Comparison of ENCODE assay signal across 20 cellular contexts in the genomic region with DNA sequence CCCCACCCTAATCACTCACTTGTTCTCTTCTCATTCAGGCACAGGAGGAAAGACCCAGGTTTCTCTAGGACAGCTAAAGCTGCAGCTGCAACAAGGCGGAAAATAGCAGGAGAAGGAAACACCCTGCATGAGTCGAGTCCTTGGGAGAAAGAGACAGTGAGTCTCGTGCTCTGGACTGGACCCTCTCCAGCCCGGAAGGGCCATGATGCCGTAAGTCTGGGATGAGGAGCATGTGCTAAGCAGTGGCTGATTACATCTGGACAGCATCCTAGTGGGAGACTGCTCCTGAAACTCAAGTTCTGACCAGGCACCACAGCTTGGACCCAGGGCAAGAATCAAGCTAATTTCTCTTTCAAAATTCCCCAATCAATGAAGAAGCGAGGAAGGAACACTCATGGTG. TPM values are rescaled to one million over a fixed set of nuclear protein-coding genes. Genes with fewer than 3 reads are reported as not detected.
DNase-seq lines count a peak whose midpoint lies in the region; FAIRE-seq and TF ChIP-seq lines count a peak whose summit lies in the region.
"Had no signal": no experiment of that assay in that cellular context is flagged by ENCODE, and none has a peak within 500 bp of the region (broad histone marks: within the 10 kb centered on the region; RNA-seq: fewer than 3 reads in every experiment).

No MANE protein-coding gene starts in this region.

- peaks cover 0 to 2% of the 10 kb centered on the region in 2 experiments for H4K20me1 ChIP-seq in H1 (replicated peaks in 1 of 2; ENCODE audit: control insufficient read depth in 1 of 2, insufficient read depth in 2 of 2, low read length in 2 of 2)

- FAIRE-seq in H1 (lab: Jason Lieb, UNC): no peak

- H3K27me3 ChIP-seq in H1 (replicated peaks in 1 of 4; ENCODE audit: control insufficient read depth in 3 of 4, extremely low read depth in 1 of 4, insufficient read depth in 3 of 4, low read length in 3 of 4) (no peaks in the 10 kb centered on the region), mesenchymal stem cell (ENCODE audit: control insufficient read depth in 1 of 2, insufficient read depth in 1 of 2, low read length in 2 of 2) (no peaks in the 10 kb centered on the region)

- no peak for TF ChIP-seq POLR2A in H1 (IDR thresholded peaks at IDR 0.05; ENCODE audit: control extremely low read depth in 1 of 2, low read depth in 2 of 2, low read length in 2 of 2)

- H3K36me3 ChIP-seq in H1 (ENCODE audit: control insufficient read depth in 2 of 4, insufficient read depth in 4 of 4, low read length in 3 of 4) (peaks cover 0 to 7% (median 0%) of the 10 kb centered on the region in 4 experiments; a peak in 3 of 8 replicates), mesenchymal stem cell (ENCODE audit: control insufficient read depth in 1 of 2, insufficient read depth in 2 of 2, low read depth in 1 of 2, low read length in 2 of 2) (peaks cover 36 to 62% of the 10 kb centered on the region in 2 experiments)

- H3K4me2 ChIP-seq in H1 (ENCODE audit: insufficient read depth in 1 of 2, low read depth in 2 of 2, low read length in 2 of 2) (no peak overlapping the region), mesenchymal stem cell (ENCODE audit: low read length, poor library complexity, severe bottlenecking) (no peak overlapping the region)

- H3K9me3 ChIP-seq in H1 (ENCODE audit: insufficient read depth in 2 of 2, low read depth in 1 of 2, low read length in 1 of 2): no peaks in the 10 kb centered on the region
- no peaks in the 10 kb centered on the region for H3K9me3 ChIP-seq in mesenchymal stem cell (ENCODE audit: control insufficient read depth, low read length)

- H4K91ac ChIP-seq in H1 (replicated peaks; ENCODE audit: insufficient read length, low read length): no peak overlapping the region
- H4K91ac ChIP-seq in mesenchymal stem cell (ENCODE audit: low read length): no peak overlapping the region

- H3K27ac ChIP-seq in H1 (ENCODE audit: low read depth, low read length) (no peak overlapping the region), mesenchymal stem cell (ENCODE audit: low read length, poor library complexity, severe bottlenecking) (no peak overlapping the region)
- H3K27ac ChIP-seq: epithelial cell of prostate had no signal

- no peak overlapping the region for H3K4me3 ChIP-seq in H1 (ENCODE audit: extremely low read depth in 1 of 4, insufficient read depth in 2 of 4, low read depth in 3 of 4, low read length in 4 of 4)
- no peak overlapping the region for H3K4me3 ChIP-seq in mesenchymal stem cell (ENCODE audit: insufficient read depth in 1 of 2, low read depth in 1 of 2, low read length in 2 of 2)
- H3K4me3 ChIP-seq: lung had no signal

- H3K18ac ChIP-seq in H1 (ENCODE audit: extremely low read depth, low read length): no peak overlapping the region
- H3K18ac ChIP-seq in mesenchymal stem cell (ENCODE audit: low read depth in 1 of 2, low read length in 2 of 2): no peak overlapping the region

- no peak overlapping the region for H2BK12ac ChIP-seq in H1 (ENCODE audit: low read depth, low read length)
- no peak overlapping the region for H2BK12ac ChIP-seq in mesenchymal stem cell (ENCODE audit: low read length in 2 of 2)

- no peak for TF ChIP-seq CTCF in H1 (IDR thresholded peaks at IDR 0.05; ENCODE audit: control extremely low read depth in 1 of 3, insufficient read depth in 1 of 3, low read depth in 1 of 3, low read length in 3 of 3)

- H3K9ac ChIP-seq in H1 (replicated peaks in 1 of 4; ENCODE audit: extremely low read depth in 1 of 4, low read depth in 3 of 4, low read length in 3 of 4) (no peak overlapping the region), mesenchymal stem cell (ENCODE audit: low read length) (peak overlapping the region; percentile 51)

- H3K14ac ChIP-seq in H1 (ENCODE audit: insufficient read length): no peak overlapping the region
- no peak overlapping the region for H3K14ac ChIP-seq in mesenchymal stem cell (ENCODE audit: low read length in 2 of 2)

- H3K23me2 ChIP-seq in H1 (ENCODE audit: low read depth, low read length): 0 out of 2 replicates have a peak, but pooled peaks cover 1% of the 10 kb centered on the region

- 73% methylated on average over 6 of the region's 6 CpGs; no CpG with 5 or more reads in 1 of the 2 experiments for WGBS in H1 (ENCODE audit: extremely low coverage in 1 of 2, insufficient coverage in 1 of 2, insufficient read length in 1 of 2, insufficient replicate concordance in 2 of 2, low coverage in 1 of 2, low lambda C conversion rate in 2 of 2, missing lambda C conversion rate in 1 of 2), 2 experiments
- 78% methylated on average over 6 of the region's 6 CpGs for WGBS in mesenchymal stem cell

- H3K79me1 ChIP-seq in H1 (ENCODE audit: low read depth, low read length) (no peaks in the 10 kb centered on the region), mesenchymal stem cell (replicated peaks; ENCODE audit: low read length, poor library complexity, severe bottlenecking) (peaks cover 26% of the 10 kb centered on the region)

- 0 out of 2 replicates have a peak overlapping the region, but pooled peaks have one; percentile 3 for H2BK15ac ChIP-seq in H1 (ENCODE audit: low read length)
- H2BK15ac ChIP-seq in mesenchymal stem cell (ENCODE audit: low read depth, poor library complexity, severe bottlenecking): no peak overlapping the region

- no peak overlapping the region for H3K56ac ChIP-seq in H1 (replicated peaks; ENCODE audit: insufficient read length, low read depth, low read length)

- no peak overlapping the region for H2BK5ac ChIP-seq in H1 (ENCODE audit: low read depth, low read length)
- no peak overlapping the region for H2BK5ac ChIP-seq in mesenchymal stem cell (ENCODE audit: low read depth, low read length, poor library complexity, severe bottlenecking)

- POLR2A ChIA-PET in H1 (lab: Charles Lee; ENCODE audit: partially characterized antibody): interaction anchor here (1.7 kb wide), 1 partner anchor 10 kb away, joined by 4 read pairs; no protein-coding TSS in a partner anchor

- H3K23ac ChIP-seq in H1 (ENCODE audit: insufficient read length): no peak overlapping the region
- H3K23ac ChIP-seq in mesenchymal stem cell (ENCODE audit: low read length in 2 of 2): no peak overlapping the region

- no peak for TF ChIP-seq EP300 in H1 (IDR thresholded peaks at IDR 0.05; ENCODE audit: borderline replicate concordance in 1 of 2, low read depth in 2 of 2, low read length in 2 of 2)

- H2AK5ac ChIP-seq in H1 (ENCODE audit: low read depth, low read length) (no peak overlapping the region), mesenchymal stem cell (ENCODE audit: low read length, severe bottlenecking) (no peak overlapping the region)

- no peak overlapping the region for H4K5ac ChIP-seq in H1 (ENCODE audit: insufficient read length, low read depth, low read length)

- H3K4me1 ChIP-seq in H1 (replicated peaks in 1 of 4; ENCODE audit: control insufficient read depth in 3 of 4, insufficient read depth in 4 of 4, low read length in 3 of 4): peaks cover 9 to 21% (median 9%) of the 10 kb centered on the region in 4 experiments; a peak in 6 of 7 replicates
- no peaks in the 10 kb centered on the region for H3K4me1 ChIP-seq in mesenchymal stem cell (ENCODE audit: control insufficient read depth, insufficient read depth, low read depth, low read length)

- H2AFZ ChIP-seq in H1 (ENCODE audit: low read length) (no peak overlapping the region), mesenchymal stem cell (ENCODE audit: low read depth, low read length) (no peak overlapping the region)

- TF ChIP-seq RAD21 in H1 (IDR thresholded peaks at IDR 0.05 in 1 of 2, conservative IDR thresholded peaks at IDR 0.05 in 1 of 2; ENCODE audit: low read depth in 2 of 2, low read length in 2 of 2): no peak

- no peak overlapping the region for H4K8ac ChIP-seq in H1 (ENCODE audit: extremely low read depth, insufficient read depth, low read length)
- no peak overlapping the region for H4K8ac ChIP-seq in mesenchymal stem cell (ENCODE audit: low read length)

- H2BK20ac ChIP-seq in H1 (ENCODE audit: low read length): no peak overlapping the region

- DNase-seq in AG08395 (ENCODE audit: low spot score) (peak; percentile 75), ELR (ENCODE audit: low read depth) (peak; percentile 4), H1 (ENCODE audit: low read depth in 1 of 2, low spot score in 2 of 2) (no peak), mesenchymal stem cell (no peak), midbrain (lab: John Stamatoyannopoulos, UW) (no peak), T1000 (lab: John Stamatoyannopoulos, UW) (no peak), middle frontal gyrus (ENCODE audit: extremely low spot score, low spot score) (no peak)
- DNase-seq in activated CD4-positive, CD25-positive, alpha-beta regulatory T cell (lab: John Stamatoyannopoulos, UW): no peak
- DNase-seq: ACHN; activated CD4-positive, alpha-beta T cell treated with anti-CD3 and anti-CD28 coated beads, Interleukin-2, amount 50 U/mL, for 1 hour; activated CD8-positive, alpha-beta memory T cell treated with anti-CD3 and anti-CD28 coated beads, Interleukin-2, amount 10 ng/mL, durations not matched to agents 7 days and 5 days; effector CD4-positive, alpha-beta T cell; NCI-H1092; NCI-H1930; NCI-H2227 treated with DMSO at 0.1 percent for 48 hours; occipital lobe; stimulated activated CD4-positive, alpha-beta T cell treated with anti-CD3 and anti-CD28 coated beads, Interleukin-4, amount 100 ng/mL, for 24 hours; stimulated activated naive CD4-positive, alpha-beta T cell had no signal

- no peaks in the 10 kb centered on the region for H3K79me2 ChIP-seq in H1 (ENCODE audit: control insufficient read depth in 1 of 2, insufficient read depth in 2 of 2, low read length in 2 of 2)

- CTCF ChIA-PET in H1 (lab: Charles Lee; ENCODE audit: partially characterized antibody): interaction anchor here (0.8 to 1.4 kb wide), 3 partner anchors 18 to 1173 kb away, joined by 3 read pairs; no protein-coding TSS in a partner anchor

- H2BK120ac ChIP-seq in H1 (replicated peaks; ENCODE audit: low read depth, low read length) (no peak overlapping the region), mesenchymal stem cell (ENCODE audit: low read depth, low read length) (no peak overlapping the region)

- H3K4ac ChIP-seq in H1 (replicated peaks; ENCODE audit: insufficient read length, low read depth, low read length) (no peak overlapping the region), mesenchymal stem cell (ENCODE audit: low read depth in 1 of 2, low read length in 2 of 2) (no peak overlapping the region)

TF ChIP-seq in H1, 55 proteins besides CTCF, POLR2A, EP300 and RAD21 (continues in another document):
- no peak for TF ChIP-seq GTF2F1 (IDR thresholded peaks at IDR 0.05; ENCODE audit: borderline replicate concordance, low read depth, low read length)

RNA-seq across cellular contexts. Expression of gene FBXW4, which starts 39.4 kb away (rescaled TPM):
- 29.6 and 32.8 TPM in 2 replicates for total RNA-seq in H1 (2021; fragmentation: NEBNext Ultra II Directional; extraction: Animal tissue kit (Norgen Biotek cat#: 25700))
- polyA plus RNA-seq in H1 (2011; rRNA removed): 29.0 and 42.8 TPM in 2 replicates
- 37.8 TPM for polyA plus RNA-seq in H1 (2011; cell fraction: cytosol; rRNA removed)
- polyA plus RNA-seq in H1 (2011; cell fraction: nucleus; rRNA removed): 26.7 TPM
- polyA plus RNA-seq in H1 (2012, experiment 1 of 2): 29.6 to 39.3 TPM (median 34.2 TPM) in 4 replicates
- polyA plus RNA-seq in H1 (2012, experiment 2 of 2): 19.8 TPM
- 13.7 TPM for polyA plus RNA-seq in H1 (2013, experiment 1 of 2)
- polyA plus RNA-seq in H1 (2013, experiment 2 of 2): 14.1 TPM
- polyA minus RNA-seq in H1 (2011; rRNA and poly(A)+ RNA removed): 84.3 and 109 TPM in 2 replicates
- 21.6 TPM for polyA minus RNA-seq in H1 (2011; cell fraction: cytosol; rRNA and poly(A)+ RNA removed)
- polyA minus RNA-seq in H1 (2011; cell fraction: nucleus; rRNA and poly(A)+ RNA removed): 23.5 TPM
- polyA plus RNA-seq in mesenchymal stem cell (2013, experiment 1 of 2): 18.0 TPM
- polyA plus RNA-seq in mesenchymal stem cell (2013, experiment 2 of 2): 16.8 TPM

Comparison
In these comparisons a context has a peak if more than half of its experiments do, and no peak if none do; other contexts are left out.
1. DNase-seq: peak in AG08395 (single experiment) and ELR (single experiment); none in H1 (0 of 2), mesenchymal stem cell (single experiment), midbrain (single experiment), T1000 (single experiment), activated CD4-positive, CD25-positive, alpha-beta regulatory T cell (0 of 4) and middle frontal gyrus (single experiment).